ENCODE assay signal across 13 cellular contexts in the genomic region with DNA sequence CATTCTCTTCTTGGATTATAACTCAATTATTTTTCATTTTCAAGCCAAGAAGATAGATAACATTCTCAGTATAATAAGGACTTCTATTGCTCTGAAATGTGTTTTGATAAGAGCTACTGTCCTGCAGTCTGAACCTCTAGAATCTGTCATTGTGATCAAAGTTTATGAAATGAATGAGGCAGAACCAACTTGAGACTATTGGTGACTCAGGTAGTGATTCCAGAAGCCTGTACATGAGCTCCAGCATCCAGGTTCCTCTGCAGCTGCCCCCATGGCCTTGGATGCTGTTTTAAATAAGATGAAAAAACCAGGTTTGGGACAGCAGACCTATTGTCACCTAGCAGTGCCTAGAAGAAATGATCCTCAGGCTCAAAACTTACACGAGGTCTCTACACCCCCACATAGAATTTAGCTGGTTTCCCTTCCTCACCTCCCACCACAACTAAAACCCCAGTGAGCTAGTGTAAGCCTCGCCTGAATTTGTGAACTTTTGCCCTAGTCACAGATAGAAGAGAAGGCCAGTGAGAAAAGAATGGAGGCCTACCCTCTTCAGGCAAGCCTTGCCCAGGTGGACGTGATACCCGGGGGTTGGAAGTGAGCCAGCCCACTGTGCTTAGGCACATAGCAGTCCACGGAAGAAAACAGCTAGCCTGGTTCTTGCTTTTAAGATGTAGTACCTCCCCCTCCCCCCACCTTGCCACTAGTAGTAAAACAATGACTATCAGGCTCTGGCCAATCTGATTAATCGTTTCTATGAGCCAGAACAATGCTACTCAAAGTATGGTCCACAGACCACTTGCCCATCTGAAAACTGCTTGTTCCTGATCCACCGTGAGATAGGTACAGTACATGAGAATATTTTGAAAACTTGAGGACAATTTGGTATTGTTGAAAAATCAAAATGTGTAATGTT.
A peak's percentile ranks its signal among the peaks of the same experiment; 100 is the strongest.
DNase-seq lines count a peak whose midpoint lies in the region; ATAC-seq and TF ChIP-seq lines count a peak whose summit lies in the region.
"Had no signal": no experiment of that assay in that cellular context is flagged by ENCODE, and none has a peak within 500 bp of the region (broad histone marks: within the 10 kb centered on the region; RNA-seq: fewer than 3 reads in every experiment).

No MANE protein-coding gene starts in this region.

- H3K4me1 Mint-ChIP-seq in natural killer cell treated with Interleukin-12 subunit alpha and Interleukin-12 subunit beta and Interleukin-15 and Interleukin-18, amount 100 ng/mL, for 72 hours (ENCODE audit: low read depth in 2 of 2): peaks cover 12 to 14% of the 10 kb centered on the region in 2 donors
- peaks cover 37% of the 10 kb centered on the region for H3K4me1 Mint-ChIP-seq in HFFc6 (ENCODE audit: low read depth)

- intact Hi-C loops in lower leg skin (cut with DNase I; ENCODE audit: low total_unique reads) (no loop called here), lower lobe of right lung (cut with DNase I) (no loop called here)

- TF ChIP-seq CTCF in lower leg skin (IDR thresholded peaks at IDR 0.05) (no peak), lower lobe of right lung (IDR thresholded peaks at IDR 0.05) (no peak), HFFc6 (IDR thresholded peaks at IDR 0.05) (no peak)

- H3K36me3 ChIP-seq in lower lobe of right lung: peaks cover 43% of the 10 kb centered on the region

- ATAC-seq in GM18517 (IDR thresholded peaks at IDR 0.05; ENCODE audit: unreplicated experiment): peak; percentile 61
- peak; percentile 66 for ATAC-seq in GM21576 (IDR thresholded peaks at IDR 0.05; ENCODE audit: unreplicated experiment)
- peak; percentile 63 for ATAC-seq in HG03521 (IDR thresholded peaks at IDR 0.05; ENCODE audit: unreplicated experiment)
- ATAC-seq in natural killer cell treated with Interleukin-12 subunit alpha and Interleukin-12 subunit beta and Interleukin-15 and Interleukin-18, amount 100 ng/mL, for 72 hours: peak; percentile 76 to 80
- ATAC-seq in lower lobe of right lung: no peak
- ATAC-seq: body of pancreas had no signal

- H3K27me3 Mint-ChIP-seq in natural killer cell treated with Interleukin-12 subunit alpha and Interleukin-12 subunit beta and Interleukin-15 and Interleukin-18, amount 100 ng/mL, for 72 hours: peaks cover 6 to 10% of the 10 kb centered on the region in 2 donors
- no peaks in the 10 kb centered on the region; the same call in 1 of the 2 replicates for H3K27me3 Mint-ChIP-seq in HFFc6 (ENCODE audit: insufficient read depth)
- H3K27me3 Mint-ChIP-seq: type B pancreatic cell had no signal

- H3K27ac Mint-ChIP-seq in natural killer cell treated with Interleukin-12 subunit alpha and Interleukin-12 subunit beta and Interleukin-15 and Interleukin-18, amount 100 ng/mL, for 72 hours: no peak overlapping the region
- no peak overlapping the region; the same call in 1 of the 2 replicates for H3K27ac Mint-ChIP-seq in HFFc6
- H3K27ac Mint-ChIP-seq: type B pancreatic cell had no signal

- H3K27me3 ChIP-seq in lower lobe of right lung (ENCODE audit: low read depth): no peaks in the 10 kb centered on the region
- H3K27me3 ChIP-seq: body of pancreas had no signal

- no peaks in the 10 kb centered on the region for H3K9me3 ChIP-seq in lower lobe of right lung
- H3K9me3 ChIP-seq: body of pancreas had no signal

- H3K4me1 ChIP-seq in lower lobe of right lung: no peaks in the 10 kb centered on the region
- H3K4me1 ChIP-seq: parathyroid adenoma had no signal

- H3K9me3 Mint-ChIP-seq in natural killer cell treated with Interleukin-12 subunit alpha and Interleukin-12 subunit beta and Interleukin-15 and Interleukin-18, amount 100 ng/mL, for 72 hours: no peaks in the 10 kb centered on the region
- H3K9me3 Mint-ChIP-seq in HFFc6: no peaks in the 10 kb centered on the region
- H3K9me3 Mint-ChIP-seq: type B pancreatic cell had no signal

- DNase-seq in natural killer cell treated with Interleukin-12 subunit alpha and Interleukin-12 subunit beta and Interleukin-15 and Interleukin-18, amount 100 ng/mL, for 72 hours (ENCODE audit: low spot score): no peak
- DNase-seq in lower leg skin (ENCODE audit: low spot score in 2 of 2): no peak
- DNase-seq in lower lobe of right lung: no peak
- DNase-seq in Kasumi-1 (lab: John Stamatoyannopoulos, UW): no peak
- DNase-seq in HFFc6: no peak
- DNase-seq: DMS79, NCI-H2081 had no signal

- H3K36me3 Mint-ChIP-seq in natural killer cell treated with Interleukin-12 subunit alpha and Interleukin-12 subunit beta and Interleukin-15 and Interleukin-18, amount 100 ng/mL, for 72 hours: peaks cover 15% of the 10 kb centered on the region
- peaks cover 42% of the 10 kb centered on the region for H3K36me3 Mint-ChIP-seq in HFFc6 (ENCODE audit: low read depth)

- H3K4me3 ChIP-seq in lower leg skin (ENCODE audit: low read depth, poor library complexity, severe bottlenecking): no peak overlapping the region
- H3K4me3 ChIP-seq in lower lobe of right lung: no peak overlapping the region
- H3K4me3 ChIP-seq: body of pancreas had no signal

- no peak overlapping the region for H3K4me3 Mint-ChIP-seq in natural killer cell treated with Interleukin-12 subunit alpha and Interleukin-12 subunit beta and Interleukin-15 and Interleukin-18, amount 100 ng/mL, for 72 hours
- H3K4me3 Mint-ChIP-seq in HFFc6: no peak overlapping the region
- H3K4me3 Mint-ChIP-seq: type B pancreatic cell had no signal

- no peak overlapping the region for H3K27ac ChIP-seq in lower lobe of right lung
- H3K27ac ChIP-seq: body of pancreas, parathyroid adenoma had no signal

- WGBS in lower leg skin, 2 donors: 89 to 90% methylated on average over 7 of the region's 7 CpGs

- TF ChIP-seq POLR2A in lower leg skin (IDR thresholded peaks at IDR 0.05): no peak

Comparison
In these comparisons a context has a peak if more than half of its experiments do, and no peak if none do; other contexts are left out.
1. ATAC-seq: peak in GM18517 (single experiment), GM21576 (single experiment), HG03521 (single experiment) and natural killer cell treated with Interleukin-12 subunit alpha and Interleukin-12 subunit beta and Interleukin-15 and Interleukin-18, amount 100 ng/mL, for 72 hours (2 of 2); none in lower lobe of right lung (0 of 2).